Comparison of ENCODE assay signal across 21 cellular contexts in genomic region chr6:10389739-10390494, GRCh38. TPM values are rescaled to one million over a fixed set of nuclear protein-coding genes. Genes with fewer than 3 reads are reported as not detected.
DNase-seq lines count a peak whose midpoint lies in the region; ATAC-seq, FAIRE-seq and TF ChIP-seq lines count a peak whose summit lies in the region.
"Had no signal": no experiment of that assay in that cellular context is flagged by ENCODE, and none has a peak within 500 bp of the region (broad histone marks: within the 10 kb centered on the region; RNA-seq: fewer than 3 reads in every experiment).

No MANE protein-coding gene starts in this region.

- no peaks in the 10 kb centered on the region for H3K4me1 ChIP-seq in K562 (replicated peaks in 1 of 2; ENCODE audit: control insufficient read depth in 2 of 2, insufficient read depth in 2 of 2, low read length in 2 of 2)
- H3K4me1 ChIP-seq: pancreas, upper lobe of right lung had no signal

- H3K36me3 Mint-ChIP-seq in activated CD8-positive, alpha-beta T cell treated with anti-CD3 and anti-CD28 coated beads, Interleukin-2, amount 10 ng/mL, durations not matched to agents 7 days and 5 days (ENCODE audit: low read depth): peaks cover 11% of the 10 kb centered on the region
- H3K36me3 Mint-ChIP-seq in activated CD8-positive, alpha-beta T cell treated with anti-CD3 and anti-CD28 coated beads for 36 hours (ENCODE audit: low read depth): peaks cover 11% of the 10 kb centered on the region
- H3K36me3 Mint-ChIP-seq: stimulated activated effector memory CD8-positive, alpha-beta T cell treated with anti-CD3 and anti-CD28 coated beads, Interleukin-12 subunit alpha, Interleukin-12 subunit beta, amount 100 ng/mL, for 72 hours had no signal

- no peak overlapping the region for H3K4me2 ChIP-seq in K562 (ENCODE audit: insufficient read depth, low read length)
- H3K4me2 ChIP-seq: A549 had no signal

- peaks cover 81% of the 10 kb centered on the region for H3K27me3 Mint-ChIP-seq in activated CD8-positive, alpha-beta T cell treated with anti-CD3 and anti-CD28 coated beads, Interleukin-2, amount 10 ng/mL, durations not matched to agents 7 days and 5 days (ENCODE audit: low read depth)
- peaks cover 88% of the 10 kb centered on the region for H3K27me3 Mint-ChIP-seq in activated CD8-positive, alpha-beta T cell treated with anti-CD3 and anti-CD28 coated beads for 36 hours

- POLR2A ChIA-PET in activated CD8-positive, alpha-beta T cell treated with anti-CD3 and anti-CD28 coated beads, Interleukin-2, amount 10 ng/mL, durations not matched to agents 7 days and 5 days (lab: Charles Lee): no interaction called here
- POLR2A ChIA-PET in activated CD8-positive, alpha-beta T cell treated with anti-CD3 and anti-CD28 coated beads for 36 hours (lab: Charles Lee): no interaction called here
- POLR2A ChIA-PET in K562 (lab: Yijun Ruan, JAX): interaction anchor here (1.0 kb wide), 1 partner anchor 14 kb away, joined by 3 read pairs; no protein-coding TSS in a partner anchor

- TF ChIP-seq RAD21 in K562 (CRISPR knock-in tag; conservative IDR thresholded peaks at IDR 0.05 in 1 of 2, IDR thresholded peaks at IDR 0.05 in 1 of 2): no peak

- CTCF ChIA-PET in activated CD8-positive, alpha-beta T cell treated with anti-CD3 and anti-CD28 coated beads, Interleukin-2, amount 10 ng/mL, durations not matched to agents 7 days and 5 days (lab: Charles Lee): no interaction called here
- CTCF ChIA-PET in activated CD8-positive, alpha-beta T cell treated with anti-CD3 and anti-CD28 coated beads for 36 hours (lab: Charles Lee): no interaction called here
- CTCF ChIA-PET in K562 (lab: Yijun Ruan, JAX; ENCODE audit: low intra/inter-chr PET ratio): interaction anchor here (0.6 kb wide), 1 partner anchor 259 kb away, joined by 3 read pairs; no protein-coding TSS in a partner anchor

- DNase-seq in activated CD8-positive, alpha-beta T cell treated with anti-CD3 and anti-CD28 coated beads, Interleukin-2, amount 10 ng/mL, durations not matched to agents 7 days and 5 days: no peak
- no peak for DNase-seq in activated CD8-positive, alpha-beta T cell treated with anti-CD3 and anti-CD28 coated beads for 36 hours
- DNase-seq in K562 (ENCODE audit: extremely low read depth in 1 of 4, low spot score in 3 of 4) (no peak), islet precursor cell (peak; percentile 58), retina (peak; percentile 80), HT-29 (ENCODE audit: low spot score) (no peak)
- no peak for DNase-seq in stimulated activated CD4-positive, alpha-beta T cell treated with anti-CD3 and anti-CD28 coated beads, Interleukin-2, amount 100 ng/mL, for 24 hours
- DNase-seq: activated CD4-positive, alpha-beta T cell treated with anti-CD3 and anti-CD28 coated beads, Interleukin-2, amount 50 U/mL, for 1 hour; activated T-cell treated with anti-CD3 and anti-CD28 coated beads, Interleukin-2, amount 50 U/mL, for 4 hours; NCI-H187 treated with DMSO at 0.1 percent for 48 hours; NCI-H524; pancreas; upper lobe of right lung had no signal

- no peak overlapping the region for H3K27ac ChIP-seq in K562 (ENCODE audit: extremely low read depth, low read depth, low read length)
- H3K27ac ChIP-seq: A549, epithelial cell of prostate, pancreas, skin epidermis, upper lobe of right lung had no signal

- H3K4me1 Mint-ChIP-seq in activated CD8-positive, alpha-beta T cell treated with anti-CD3 and anti-CD28 coated beads, Interleukin-2, amount 10 ng/mL, durations not matched to agents 7 days and 5 days (ENCODE audit: low read depth): no peaks in the 10 kb centered on the region
- no peaks in the 10 kb centered on the region for H3K4me1 Mint-ChIP-seq in activated CD8-positive, alpha-beta T cell treated with anti-CD3 and anti-CD28 coated beads for 36 hours (ENCODE audit: low read depth)
- H3K4me1 Mint-ChIP-seq: stimulated activated effector memory CD8-positive, alpha-beta T cell treated with anti-CD3 and anti-CD28 coated beads, Interleukin-12 subunit alpha, Interleukin-12 subunit beta, amount 100 ng/mL, for 72 hours had no signal

- in situ Hi-C loops in K562 (cut with MboI): no loop called here

- peaks cover 6% of the 10 kb centered on the region for H3K9me3 Mint-ChIP-seq in activated CD8-positive, alpha-beta T cell treated with anti-CD3 and anti-CD28 coated beads, Interleukin-2, amount 10 ng/mL, durations not matched to agents 7 days and 5 days (ENCODE audit: insufficient read depth)
- peaks cover 2% of the 10 kb centered on the region for H3K9me3 Mint-ChIP-seq in activated CD8-positive, alpha-beta T cell treated with anti-CD3 and anti-CD28 coated beads for 36 hours

- H3K4me3 ChIP-seq in K562: no peak overlapping the region
- H3K4me3 ChIP-seq: A549, pancreas, skin epidermis, upper lobe of right lung had no signal

- H3K9me1 ChIP-seq in K562 (ENCODE audit: control insufficient read depth, insufficient read depth, low read length): no peaks in the 10 kb centered on the region

- H3K9ac ChIP-seq in K562 (ENCODE audit: insufficient read depth in 1 of 2, low read depth in 2 of 2, low read length in 2 of 2): no peak overlapping the region

- no peak for TF ChIP-seq POLR2A in K562 (conservative IDR thresholded peaks at IDR 0.05)

- H3K27me3 ChIP-seq in K562 (ENCODE audit: control insufficient read depth in 2 of 2, insufficient read depth in 2 of 2, low read length in 2 of 2): no peaks in the 10 kb centered on the region

- FAIRE-seq in K562 (lab: Jason Lieb, UNC): no peak
- FAIRE-seq: A549, frontal cortex, H54, pancreas had no signal

- TF ChIP-seq CTCF in activated CD8-positive, alpha-beta T cell treated with anti-CD3 and anti-CD28 coated beads for 36 hours (IDR thresholded peaks at IDR 0.05): no peak
- TF ChIP-seq CTCF in K562 (IDR thresholded peaks at IDR 0.05 in 2 of 3, conservative IDR thresholded peaks at IDR 0.05 in 1 of 3; ENCODE audit: insufficient read depth in 2 of 3, low read depth in 1 of 3, low read length in 3 of 3): no peak

- no peaks in the 10 kb centered on the region for H4K20me1 ChIP-seq in K562 (replicated peaks; ENCODE audit: control insufficient read depth, insufficient read depth, low read length)

- 86% methylated on average over 46 of the region's 47 CpGs for WGBS in K562 (ENCODE audit: insufficient coverage, low coverage, missing lambda C conversion rate)

- no TSS peak for BruUV-seq in K562 (replicated peaks; lab: Mats Ljungman, UMichigan)

- H3K4me3 Mint-ChIP-seq in activated CD8-positive, alpha-beta T cell treated with anti-CD3 and anti-CD28 coated beads, Interleukin-2, amount 10 ng/mL, durations not matched to agents 7 days and 5 days: no peak overlapping the region
- no peak overlapping the region for H3K4me3 Mint-ChIP-seq in activated CD8-positive, alpha-beta T cell treated with anti-CD3 and anti-CD28 coated beads for 36 hours
- H3K4me3 Mint-ChIP-seq: activated T-cell treated with anti-CD3 and anti-CD28 coated beads, Interleukin-2, amount 50 U/mL, for 4 hours; stimulated activated effector memory CD8-positive, alpha-beta T cell treated with anti-CD3 and anti-CD28 coated beads, Interleukin-12 subunit alpha, Interleukin-12 subunit beta, amount 100 ng/mL, for 72 hours had no signal

- H3K79me2 ChIP-seq in K562 (ENCODE audit: control insufficient read depth, insufficient read depth, low read length): no peaks in the 10 kb centered on the region

- H3K36me3 ChIP-seq in K562 (ENCODE audit: control insufficient read depth, insufficient read depth, low read length): no peaks in the 10 kb centered on the region
- H3K36me3 ChIP-seq: pancreas, upper lobe of right lung had no signal

- ATAC-seq in activated CD8-positive, alpha-beta T cell treated with anti-CD3 and anti-CD28 coated beads, Interleukin-2, amount 10 ng/mL, durations not matched to agents 7 days and 5 days: no peak
- ATAC-seq in activated CD8-positive, alpha-beta T cell treated with anti-CD3 and anti-CD28 coated beads for 36 hours: no peak
- no peak for ATAC-seq in K562
- no peak for ATAC-seq in GM21381 (IDR thresholded peaks at IDR 0.05; ENCODE audit: unreplicated experiment)
- ATAC-seq: A549; activated T-cell treated with anti-CD3 and anti-CD28 coated beads, Interleukin-2, amount 50 U/mL, for 4 hours; pancreas; stimulated activated effector memory CD8-positive, alpha-beta T cell treated with anti-CD3 and anti-CD28 coated beads, Interleukin-12 subunit alpha, Interleukin-12 subunit beta, amount 100 ng/mL, for 72 hours; upper lobe of right lung had no signal

- no peak for TF ChIP-seq EP300 in K562 (IDR thresholded peaks at IDR 0.05; ENCODE audit: low read length)

- no peak overlapping the region for H2AFZ ChIP-seq in K562 (ENCODE audit: low read depth, low read length)

- no peaks in the 10 kb centered on the region for H3K9me3 ChIP-seq in K562 (replicated peaks; ENCODE audit: control insufficient read depth, insufficient read depth, low read depth, low read length)
- H3K9me3 ChIP-seq: A549, pancreas, upper lobe of right lung had no signal

- H3K27ac Mint-ChIP-seq in activated CD8-positive, alpha-beta T cell treated with anti-CD3 and anti-CD28 coated beads, Interleukin-2, amount 10 ng/mL, durations not matched to agents 7 days and 5 days: peak overlapping the region; percentile 3
- no peak overlapping the region for H3K27ac Mint-ChIP-seq in activated CD8-positive, alpha-beta T cell treated with anti-CD3 and anti-CD28 coated beads for 36 hours
- H3K27ac Mint-ChIP-seq: stimulated activated effector memory CD8-positive, alpha-beta T cell treated with anti-CD3 and anti-CD28 coated beads, Interleukin-12 subunit alpha, Interleukin-12 subunit beta, amount 100 ng/mL, for 72 hours had no signal

- intact Hi-C loops in activated CD8-positive, alpha-beta T cell treated with anti-CD3 and anti-CD28 coated beads for 36 hours (cut with micrococcal nuclease): no loop called here
- intact Hi-C loops in K562 (cut with micrococcal nuclease): no loop called here

RNA-seq across cellular contexts. Expression of gene TFAP2A, which starts 25.0 kb away (rescaled TPM):
- not detected for total RNA-seq in activated CD8-positive, alpha-beta T cell treated with anti-CD3 and anti-CD28 coated beads, Interleukin-2, amount 10 ng/mL, durations not matched to agents 7 days and 5 days
- not detected for total RNA-seq in activated CD8-positive, alpha-beta T cell treated with anti-CD3 and anti-CD28 coated beads for 36 hours
- total RNA-seq in K562 (2011; cell fraction: chromatin; rRNA removed; ENCODE audit: low replicate concordance): 0.51 and 0.55 TPM in 2 replicates
- 0.33 TPM in 1 of 2 replicates, not detected in the other for total RNA-seq in K562 (2011; cell fraction: nucleolus; rRNA removed)
- total RNA-seq in K562 (2011; cell fraction: nucleoplasm; rRNA removed): 0.29 and 0.61 TPM in 2 replicates
- 0.33 TPM in 1 of 2 replicates, not detected in the other for total RNA-seq in K562 (2014; rRNA removed)
- total RNA-seq in K562 (2014; rRNA removed; fragmentation: Illumina TruSeq; extraction: Trizol): 0.18 TPM in 1 of 2 replicates, not detected in the other
- 0.11 and 0.22 TPM in 2 replicates for total RNA-seq in K562 (2015; rRNA removed; fragmentation: Illumina TruSeq; extraction: Trizol)
- total RNA-seq in K562 (2021): 0.40 and 0.53 TPM in 2 replicates
- 0.15 and 0.17 TPM in 2 replicates for polyA plus RNA-seq in K562 (2011; rRNA removed)
- 0.19 and 0.22 TPM in 2 replicates for polyA plus RNA-seq in K562 (2011; cell fraction: cytosol; rRNA removed)
- 0.24 and 0.46 TPM in 2 replicates for polyA plus RNA-seq in K562 (2011; cell fraction: nucleus; rRNA removed)
- 0.29 and 0.42 TPM in 2 replicates for polyA plus RNA-seq in K562 (2012)
- polyA plus RNA-seq in K562 (2014; fragmentation: Illumina TruSeq; extraction: Trizol): 0.37 and 0.54 TPM in 2 replicates
- polyA plus RNA-seq in K562 (2014; fragmentation: Nextera tagmentation; extraction: Ambion mirVana): under 1 TPM; 0.14 to 0.20 TPM
- polyA plus RNA-seq in K562 (2014; rRNA removed): 0.15 and 0.36 TPM in 2 replicates
- polyA minus RNA-seq in K562 (2011; rRNA and poly(A)+ RNA removed): 0.12 and 0.28 TPM in 2 replicates
- polyA minus RNA-seq in K562 (2011; cell fraction: cytosol; rRNA and poly(A)+ RNA removed): 1.0 and 3.5 TPM in 2 replicates
- polyA minus RNA-seq in K562 (2011; cell fraction: nucleus; rRNA and poly(A)+ RNA removed): 0.40 and 0.56 TPM in 2 replicates
- total RNA-seq in HT-29 (2014; rRNA removed; shearing (Covaris generic)): 2.2 and 3.8 TPM in 2 replicates
- total RNA-seq: frontal cortex had no signal
- polyA plus RNA-seq: CD14-positive monocyte had no signal

Comparison
In these comparisons a context has a peak if more than half of its experiments do, and no peak if none do; other contexts are left out.
1. DNase-seq: peak in islet precursor cell (single experiment) and retina (single experiment); none in activated CD8-positive, alpha-beta T cell treated with anti-CD3 and anti-CD28 coated beads, Interleukin-2, amount 10 ng/mL, durations not matched to agents 7 days and 5 days (single experiment), activated CD8-positive, alpha-beta T cell treated with anti-CD3 and anti-CD28 coated beads for 36 hours (single experiment), K562 (0 of 4), stimulated activated CD4-positive, alpha-beta T cell treated with anti-CD3 and anti-CD28 coated beads, Interleukin-2, amount 100 ng/mL, for 24 hours (0 of 2) and HT-29 (single experiment).